In genomic region chr9:137109250-137110146, GRCh38 we compare ENCODE assay signal across 20 cellular contexts. TPM values are rescaled to one million over a fixed set of nuclear protein-coding genes. Genes with fewer than 3 reads are reported as not detected.
"Had no signal": no experiment of that assay in that cellular context is flagged by ENCODE, and none has a peak within 500 bp of the region (broad histone marks: within the 10 kb centered on the region; RNA-seq: fewer than 3 reads in every experiment).

No MANE protein-coding gene starts in this region.

- DNase-seq: activated CD4-positive, alpha-beta T cell treated with anti-CD3 and anti-CD28 coated beads, Interleukin-2, amount 50 U/mL, for 1 hour; activated CD8-positive, alpha-beta memory T cell treated with anti-CD3 and anti-CD28 coated beads, Interleukin-2, amount 50 U/mL, for 48 hours; activated gamma-delta T cell; adrenal gland; effector memory CD4-positive, alpha-beta T cell; esophagus squamous epithelium; immature natural killer cell; naive thymus-derived CD8-positive, alpha-beta T cell; spleen; stimulated activated naive CD8-positive, alpha-beta T cell treated with anti-CD3 and anti-CD28 coated beads, Interleukin-15, Interleukin-2, amounts not matched to agents 100 U/mL and 50 U/mL, for 24 hours; substantia nigra; T-helper 1 cell; T1000; tibial artery had no signal

- FAIRE-seq: endothelial cell of umbilical vein had no signal

- ATAC-seq: activated CD4-positive, CD25-positive, alpha-beta regulatory T cell treated with anti-CD3 and anti-CD28 coated beads, Interleukin-2, amount 50 U/mL, for 24 hours; activated naive CD4-positive, alpha-beta T cell treated with anti-CD3 and anti-CD28 coated beads, Interleukin-2, amount 50 U/mL, for 72 hours; naive thymus-derived CD8-positive, alpha-beta T cell; stimulated activated naive CD8-positive, alpha-beta T cell treated with anti-CD3 and anti-CD28 coated beads, Interleukin-15, Interleukin-2, amounts not matched to agents 100 U/mL and 50 U/mL, for 24 hours had no signal

- H3K27me3 ChIP-seq: adrenal gland, esophagus squamous epithelium, spleen had no signal

- H2AFZ ChIP-seq: parathyroid adenoma had no signal

- H3K27ac ChIP-seq: adrenal gland, esophagus squamous epithelium, neutrophil, parathyroid adenoma, spleen, tibial artery had no signal

- H3K4me1 ChIP-seq: parathyroid adenoma had no signal

- H3K79me2 ChIP-seq: parathyroid adenoma had no signal

- H3K4me3 ChIP-seq: adrenal gland, esophagus squamous epithelium, spleen, tibial artery had no signal

- H3K9me3 ChIP-seq: adrenal gland, esophagus squamous epithelium, neutrophil, spleen, tibial artery had no signal

- H3K9ac ChIP-seq: parathyroid adenoma had no signal

RNA-seq across cellular contexts. Expression of gene GRIN1, which starts 29.5 kb away (rescaled TPM):
- total RNA-seq: endothelial cell of umbilical vein; mesenteric fat pad; naive thymus-derived CD8-positive, alpha-beta T cell had no signal
- polyA plus RNA-seq: endothelial cell of umbilical vein; immature natural killer cell; naive thymus-derived CD8-positive, alpha-beta T cell had no signal
